Comparison of ENCODE assay signal across 9 cellular contexts in the genomic region with DNA sequence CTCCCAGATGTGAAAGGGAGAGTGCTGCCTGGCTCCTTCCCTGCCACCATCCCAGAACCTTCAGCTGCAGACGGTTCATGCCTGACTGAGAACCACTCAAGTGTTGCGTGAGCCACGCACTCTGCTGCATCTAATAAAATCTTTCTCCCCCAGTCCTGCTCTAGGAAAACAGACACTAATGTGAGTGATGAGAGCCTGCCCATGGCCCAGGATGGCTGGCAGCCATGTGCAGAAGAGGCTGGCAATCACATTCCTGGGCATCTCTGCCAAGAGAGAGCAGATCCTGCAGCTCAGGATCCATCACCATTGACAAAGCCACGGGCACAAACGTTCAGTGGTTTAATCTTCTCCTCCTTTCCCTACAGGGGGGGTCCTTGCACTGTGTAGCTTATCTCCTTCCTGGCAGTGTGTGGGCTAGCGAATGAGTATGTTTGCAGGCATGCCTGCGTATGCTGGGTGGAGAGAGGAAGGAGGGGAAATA.
DNase-seq lines count a peak whose midpoint lies in the region; ATAC-seq and TF ChIP-seq lines count a peak whose summit lies in the region.
"Had no signal": no experiment of that assay in that cellular context is flagged by ENCODE, and none has a peak within 500 bp of the region (broad histone marks: within the 10 kb centered on the region; RNA-seq: fewer than 3 reads in every experiment).

No MANE protein-coding gene starts in this region.

- ATAC-seq in HG02642 (IDR thresholded peaks at IDR 0.05; ENCODE audit: poor library complexity, unreplicated experiment), result no peak

- no peaks in the 10 kb centered on the region for H3K9me3 ChIP-seq in SJCRH30 (replicated peaks)
- no peaks in the 10 kb centered on the region for H3K9me3 ChIP-seq in cardiac muscle cell (ENCODE audit: low read depth)

- TF ChIP-seq CTCF in cardiac muscle cell (IDR thresholded peaks at IDR 0.05; ENCODE audit: low read depth, low read length), result peak; percentile 66

- H3K36me3 ChIP-seq in SJCRH30, result no peaks in the 10 kb centered on the region
- H3K36me3 ChIP-seq in cardiac muscle cell, result no peaks in the 10 kb centered on the region

- no peaks in the 10 kb centered on the region for H3K4me1 ChIP-seq in SJCRH30
- no peaks in the 10 kb centered on the region for H3K4me1 ChIP-seq in cardiac muscle cell (ENCODE audit: low read depth)

- H3K27me3 ChIP-seq in SJCRH30, result 0 out of 2 replicates have a peak, but pooled peaks cover 5% of the 10 kb centered on the region
- H3K27me3 ChIP-seq in cardiac muscle cell, result no peaks in the 10 kb centered on the region

- in situ Hi-C loops in G401 (cut with HindIII; ENCODE audit: low sequenced_read_pairs), result no loop called here

- H3K27ac ChIP-seq in SJCRH30 (no peak overlapping the region), cardiac muscle cell (no peak overlapping the region)

- DNase-seq in NCI-H2196 (lab: John Stamatoyannopoulos, UW; ENCODE audit: unreplicated experiment) (peak; percentile 6), NCI-H2196 treated with DMSO at 0.1 percent for 48 hours (lab: John Stamatoyannopoulos, UW; ENCODE audit: unreplicated experiment) (no peak), SJCRH30 (peak; percentile 7 to 31), cardiac muscle cell (ENCODE audit: low read depth in 1 of 2, low spot score in 1 of 2) (peak; percentile 37 to 93), stromal cell of bone marrow (ENCODE audit: low read depth) (peak; percentile 48), G401 (ENCODE audit: low spot score) (no peak), CD1c-positive myeloid dendritic cell (ENCODE audit: extremely low spot score) (no peak)
- DNase-seq: activated CD4-positive, alpha-beta T cell treated with anti-CD3 and anti-CD28 coated beads, Interleukin-2, amount 50 U/mL, for 4 hours had no signal

- no peak overlapping the region for H3K4me3 ChIP-seq in SJCRH30
- no peak overlapping the region for H3K4me3 ChIP-seq in cardiac muscle cell

Comparison
In these comparisons a context has a peak if more than half of its experiments do, and no peak if none do; other contexts are left out.
1. DNase-seq: peak in NCI-H2196 (single experiment), SJCRH30 (2 of 2), cardiac muscle cell (2 of 2) and stromal cell of bone marrow (single experiment); none in NCI-H2196 treated with DMSO at 0.1 percent for 48 hours (single experiment), G401 (single experiment) and CD1c-positive myeloid dendritic cell (single experiment).